In genomic region chr2:128602038-128602698, GRCh38 we compare ENCODE assay signal across 20 cellular contexts.
DNase-seq lines count a peak whose midpoint lies in the region; ATAC-seq and TF ChIP-seq lines count a peak whose summit lies in the region.
"Had no signal": no experiment of that assay in that cellular context is flagged by ENCODE, and none has a peak within 500 bp of the region (broad histone marks: within the 10 kb centered on the region; RNA-seq: fewer than 3 reads in every experiment).

No MANE protein-coding gene starts in this region.

- 86 to 92% (median 90%) methylated on average over 11 of the region's 11 CpGs for WGBS in spleen, 5 donors

- no peaks in the 10 kb centered on the region for H3K9me3 ChIP-seq in RWPE2 (ENCODE audit: severe bottlenecking)
- H3K9me3 ChIP-seq in lower lobe of right lung = no peaks in the 10 kb centered on the region
- H3K9me3 ChIP-seq in spleen = no peaks in the 10 kb centered on the region

- no peak overlapping the region for H3K4me3 ChIP-seq in RWPE2 (ENCODE audit: severe bottlenecking)
- no peak overlapping the region for H3K4me3 ChIP-seq in lower lobe of right lung
- H3K4me3 ChIP-seq in spleen = no peak overlapping the region
- H3K4me3 ChIP-seq: GM12878 had no signal

- TF ChIP-seq POLR2A in spleen (IDR thresholded peaks at IDR 0.05) = no peak

- no peaks in the 10 kb centered on the region for H3K4me1 ChIP-seq in RWPE2 (ENCODE audit: insufficient read depth, poor library complexity, severe bottlenecking)
- H3K4me1 ChIP-seq in lower lobe of right lung = peaks cover 6% of the 10 kb centered on the region
- H3K4me1 ChIP-seq in spleen = peaks cover 0 to 18% (median 8%) of the 10 kb centered on the region in 6 donors

- TF ChIP-seq CTCF in RWPE2 (IDR thresholded peaks at IDR 0.05; ENCODE audit: poor library complexity, severe bottlenecking) (no peak), lower lobe of right lung (IDR thresholded peaks at IDR 0.05) (no peak), spleen (IDR thresholded peaks at IDR 0.05 in 8 of 11, conservative IDR thresholded peaks at IDR 0.05 in 3 of 11) (no peak)

- no peak overlapping the region for H3K27ac ChIP-seq in RWPE2 (ENCODE audit: poor library complexity, severe bottlenecking)
- H3K27ac ChIP-seq in lower lobe of right lung = no peak overlapping the region
- no peak overlapping the region for H3K27ac ChIP-seq in spleen
- H3K27ac ChIP-seq: RWPE1 had no signal

- H3K27me3 ChIP-seq in RWPE2 (ENCODE audit: insufficient read depth, poor library complexity, severe bottlenecking) (no peaks in the 10 kb centered on the region), lower lobe of right lung (ENCODE audit: low read depth) (no peaks in the 10 kb centered on the region), spleen (replicated peaks in 1 of 7) (no peaks in the 10 kb centered on the region)

- no peaks in the 10 kb centered on the region for H3K36me3 ChIP-seq in RWPE2 (ENCODE audit: low read depth)
- H3K36me3 ChIP-seq in lower lobe of right lung = no peaks in the 10 kb centered on the region
- H3K36me3 ChIP-seq in spleen = no peaks in the 10 kb centered on the region

- intact Hi-C loops in Right ventricle myocardium inferior (cut with DNase I) = no loop called here
- intact Hi-C loops in left ventricle myocardium superior (cut with micrococcal nuclease) = no loop called here
- intact Hi-C loops in lower lobe of right lung (cut with DNase I) = no loop called here
- intact Hi-C loops in spleen (cut with DNase I; ENCODE audit: low total_unique reads) = no loop called here

- peak; percentile 21 for DNase-seq in Right ventricle myocardium inferior (ENCODE audit: missing footprints)
- DNase-seq in left ventricle myocardium superior = no peak
- peak; percentile 26 for DNase-seq in RWPE2 (ENCODE audit: low spot score)
- DNase-seq in lower lobe of right lung = peak; percentile 24
- peak; percentile 65 for DNase-seq in spleen
- DNase-seq in Ammon's horn (ENCODE audit: low spot score) = no peak
- DNase-seq: CD4-positive, alpha-beta memory T cell; DMS79; KBM-7; NCI-H1436 treated with DMSO at 0.1 percent for 48 hours; NCI-H2081 treated with DMSO at 0.1 percent for 48 hours; NCI-H345; NCI-H526 treated with DMSO at 0.1 percent for 48 hours; NK-92 treated with Interleukin-12 subunit alpha and Interleukin-12 subunit beta, amount 100 ng/mL, for 24 hours; OCI-M1 had no signal

- ATAC-seq in Right ventricle myocardium inferior = no peak
- no peak for ATAC-seq in left ventricle myocardium superior
- ATAC-seq in RWPE2 (ENCODE audit: low read depth) = no peak
- ATAC-seq in lower lobe of right lung = no peak
- no peak for ATAC-seq in HG03095 (IDR thresholded peaks at IDR 0.05; ENCODE audit: unreplicated experiment)
- ATAC-seq in HG02840 (IDR thresholded peaks at IDR 0.05; ENCODE audit: low FRiP score, unreplicated experiment) = no peak
- ATAC-seq: GM12878, HCT116 had no signal

Comparison
In these comparisons a context has a peak if more than half of its experiments do, and no peak if none do; other contexts are left out.
1. DNase-seq: peak in Right ventricle myocardium inferior (single experiment), RWPE2 (single experiment), lower lobe of right lung (single experiment) and spleen (single experiment); none in left ventricle myocardium superior (single experiment) and Ammon's horn (single experiment).